ENCODE assay signal across 8 cellular contexts in genomic region chr4:48127882-48128394, GRCh38. TPM values are rescaled to one million over a fixed set of nuclear protein-coding genes. Genes with fewer than 3 reads are reported as not detected.
DNase-seq lines count a peak whose midpoint lies in the region; ATAC-seq and TF ChIP-seq lines count a peak whose summit lies in the region.

No MANE protein-coding gene starts in this region.

- intact Hi-C loops in esophagus squamous epithelium (cut with DNase I): no loop called here

- ATAC-seq in CD4-positive, CD25-positive, alpha-beta regulatory T cell (ENCODE audit: low read depth in 2 of 2): peak; percentile 77
- ATAC-seq in GM19438 (IDR thresholded peaks at IDR 0.05; ENCODE audit: low read depth, unreplicated experiment): peak; percentile 94
- ATAC-seq in HG03469 (IDR thresholded peaks at IDR 0.05; ENCODE audit: unreplicated experiment): peak; percentile 92

- peaks cover 40 to 88% (median 69%) of the 10 kb centered on the region in 4 donors for H3K4me1 Mint-ChIP-seq in CD4-positive, CD25-positive, alpha-beta regulatory T cell
- peaks cover 10% of the 10 kb centered on the region for H3K4me1 Mint-ChIP-seq in nephron progenitor cell

- H3K4me3 Mint-ChIP-seq in CD4-positive, CD25-positive, alpha-beta regulatory T cell: peak overlapping the region; percentile 88 to 95 (median 93)
- H3K4me3 Mint-ChIP-seq in nephron progenitor cell: no peak overlapping the region

- TF ChIP-seq CTCF in esophagus squamous epithelium (IDR thresholded peaks at IDR 0.05): peak; percentile 22 to 61 (median 50)
- peak; percentile 53 for TF ChIP-seq CTCF in nephron progenitor cell (IDR thresholded peaks at IDR 0.05)

- 2 to 4% methylated on average over 5 to 10 of the region's 10 CpGs for WGBS in esophagus squamous epithelium, 2 donors

- peak; percentile 39 to 90 (median 65) for DNase-seq in CD4-positive, CD25-positive, alpha-beta regulatory T cell
- DNase-seq in OCI-M1 (lab: John Stamatoyannopoulos, UW) (peak; percentile 77), activated T-cell treated with anti-CD3 and anti-CD28 coated beads for 24 hours (ENCODE audit: low read depth) (peak; percentile 61), esophagus squamous epithelium (lab: John Stamatoyannopoulos, UW) (peak; percentile 11), nephron progenitor cell (peak; percentile 61)

- no peaks in the 10 kb centered on the region for H3K27me3 ChIP-seq in CD4-positive, CD25-positive, alpha-beta regulatory T cell (ENCODE audit: control insufficient read depth, insufficient read depth, low read length)
- H3K27me3 ChIP-seq in esophagus squamous epithelium (no peaks in the 10 kb centered on the region), stomach smooth muscle (ENCODE audit: control insufficient read depth in 1 of 2, insufficient read depth in 2 of 2, low read length in 2 of 2) (no peaks in the 10 kb centered on the region)

- peak overlapping the region; percentile 6 to 21 for H3K9ac ChIP-seq in stomach smooth muscle (ENCODE audit: low read length in 2 of 2)

- H3K27ac Mint-ChIP-seq in CD4-positive, CD25-positive, alpha-beta regulatory T cell: peak overlapping the region; percentile 88 to 99 (median 91)
- no peak overlapping the region for H3K27ac Mint-ChIP-seq in nephron progenitor cell

- peaks cover 9% of the 10 kb centered on the region for H3K27me3 Mint-ChIP-seq in CD4-positive, CD25-positive, alpha-beta regulatory T cell
- peaks cover 6% of the 10 kb centered on the region for H3K27me3 Mint-ChIP-seq in nephron progenitor cell (ENCODE audit: low read depth, poor library complexity)

- H3K27ac ChIP-seq in CD4-positive, CD25-positive, alpha-beta regulatory T cell (ENCODE audit: insufficient read depth, low read length, poor library complexity, severe bottlenecking): peak overlapping the region; percentile 79
- H3K27ac ChIP-seq in esophagus squamous epithelium (peak overlapping the region in 1 of 4 donors; percentile 30), stomach smooth muscle (ENCODE audit: low read length) (no peak overlapping the region)

- TF ChIP-seq POLR2A in esophagus squamous epithelium (IDR thresholded peaks at IDR 0.05): no peak

- no peaks in the 10 kb centered on the region for H3K36me3 ChIP-seq in CD4-positive, CD25-positive, alpha-beta regulatory T cell (ENCODE audit: control insufficient read depth, insufficient read depth, low read length)
- H3K36me3 ChIP-seq in esophagus squamous epithelium (no peaks in the 10 kb centered on the region), stomach smooth muscle (ENCODE audit: control insufficient read depth in 2 of 2, insufficient read depth in 2 of 2, low read length in 2 of 2) (no peaks in the 10 kb centered on the region)

- H3K9me3 ChIP-seq in CD4-positive, CD25-positive, alpha-beta regulatory T cell (ENCODE audit: control insufficient read depth in 2 of 2, low read length in 2 of 2): no peaks in the 10 kb centered on the region
- H3K9me3 ChIP-seq in esophagus squamous epithelium (no peaks in the 10 kb centered on the region), stomach smooth muscle (ENCODE audit: control insufficient read depth in 2 of 2, low read length in 2 of 2) (no peaks in the 10 kb centered on the region)

- H3K4me1 ChIP-seq in CD4-positive, CD25-positive, alpha-beta regulatory T cell (ENCODE audit: control insufficient read depth, insufficient read depth, low read length, poor library complexity, severe bottlenecking): peaks cover 71% of the 10 kb centered on the region
- H3K4me1 ChIP-seq in esophagus squamous epithelium: peaks cover 3 to 22% (median 6%) of the 10 kb centered on the region in 3 donors
- H3K4me1 ChIP-seq in stomach smooth muscle (ENCODE audit: control insufficient read depth, insufficient read depth, low read length): peaks cover 5% of the 10 kb centered on the region

- no peaks in the 10 kb centered on the region for H3K9me3 Mint-ChIP-seq in CD4-positive, CD25-positive, alpha-beta regulatory T cell
- no peaks in the 10 kb centered on the region for H3K9me3 Mint-ChIP-seq in nephron progenitor cell

- H3K36me3 Mint-ChIP-seq in CD4-positive, CD25-positive, alpha-beta regulatory T cell: peaks cover 42% of the 10 kb centered on the region
- no peaks in the 10 kb centered on the region for H3K36me3 Mint-ChIP-seq in nephron progenitor cell (ENCODE audit: low read depth)

- peak overlapping the region; percentile 66 for H3K4me3 ChIP-seq in CD4-positive, CD25-positive, alpha-beta regulatory T cell (ENCODE audit: low read depth, low read length)
- peak overlapping the region in 2 of 4 donors; percentile 22 to 55 for H3K4me3 ChIP-seq in esophagus squamous epithelium
- H3K4me3 ChIP-seq in stomach smooth muscle (ENCODE audit: low read length in 2 of 2): peak overlapping the region; percentile 45 to 68

RNA-seq across cellular contexts. Expression of gene TXK, which starts 6.1 kb away (rescaled TPM):
- total RNA-seq in CD4-positive, CD25-positive, alpha-beta regulatory T cell: 58.0 TPM
- 10 to 100 TPM; 38.3 to 77.2 (median 62.7) TPM for polyA plus RNA-seq in CD4-positive, CD25-positive, alpha-beta regulatory T cell
- total RNA-seq in esophagus squamous epithelium: 1 to 10 TPM; 1.7 to 5.2 (median 3.5) TPM

Comparison
In these comparisons a context has a peak if more than half of its experiments do, and no peak if none do; other contexts are left out.
1. DNase-seq: peak in every context shown above with its lines; median percentile 77 in OCI-M1; 65 in CD4-positive, CD25-positive, alpha-beta regulatory T cell; 61 in activated T-cell treated with anti-CD3 and anti-CD28 coated beads for 24 hours; 61 in nephron progenitor cell; 11 in esophagus squamous epithelium.